Comparison of ENCODE assay signal across 9 cellular contexts in genomic region chr1:42176902-42177519, GRCh38. TPM values are rescaled to one million over a fixed set of nuclear protein-coding genes. Genes with fewer than 3 reads are reported as not detected.
A peak's percentile ranks its signal among the peaks of the same experiment; 100 is the strongest.
DNase-seq lines count a peak whose midpoint lies in the region; ATAC-seq, FAIRE-seq and TF ChIP-seq lines count a peak whose summit lies in the region.
"Had no signal": no experiment of that assay in that cellular context is flagged by ENCODE, and none has a peak within 500 bp of the region (broad histone marks: within the 10 kb centered on the region; RNA-seq: fewer than 3 reads in every experiment).

No MANE protein-coding gene starts in this region.

- peaks cover 35% of the 10 kb centered on the region for H3K4me1 ChIP-seq in osteoblast (ENCODE audit: insufficient read depth, low read length)

- H3K4me2 ChIP-seq in osteoblast (ENCODE audit: insufficient read depth, low read length), result no peak overlapping the region

- DNase-seq in NCI-H2171 treated with DMSO at 0.1 percent for 48 hours (lab: John Stamatoyannopoulos, UW), result peak; percentile 47
- no peak for DNase-seq in NCI-H2171 (lab: John Stamatoyannopoulos, UW)
- DNase-seq in HTR-8/SVneo (ENCODE audit: insufficient read length, low spot score), result peak; percentile 37
- DNase-seq in RWPE1 (ENCODE audit: low spot score), result peak; percentile 56
- peak; percentile 50 to 62 for DNase-seq in erythroblast (lab: John Stamatoyannopoulos, UW)
- DNase-seq in osteoblast (ENCODE audit: insufficient read length, low spot score, missing footprints), result peak; percentile 76

- no peak overlapping the region for H3K4me3 ChIP-seq in osteoblast (ENCODE audit: insufficient read depth, low read length)

- peaks cover 34% of the 10 kb centered on the region for H4K20me1 ChIP-seq in osteoblast (ENCODE audit: insufficient read depth, low read length)

- H3K79me2 ChIP-seq in osteoblast (ENCODE audit: insufficient read depth, low read length), result no peaks in the 10 kb centered on the region

- no peak overlapping the region for H3K27ac ChIP-seq in RWPE1
- H3K27ac ChIP-seq in osteoblast (ENCODE audit: low read depth, low read length), result peak overlapping the region; percentile 5

- POLR2A ChIA-PET in RWPE1 (lab: Yijun Ruan, JAX; ENCODE audit: low non-redundant PET), result no interaction called here

- no peaks in the 10 kb centered on the region for H3K9me3 ChIP-seq in osteoblast (ENCODE audit: low read depth, low read length)

- no peak overlapping the region for H2AFZ ChIP-seq in osteoblast (ENCODE audit: low read length)

- CTCF ChIA-PET in RWPE1 (lab: Yijun Ruan, JAX), result interaction anchor here (0.7 to 0.9 kb wide), 3 partner anchors 30 to 232 kb away, joined by 3 to 5 read pairs (median 4); no protein-coding TSS in a partner anchor

- TF ChIP-seq CTCF in RWPE1 (conservative IDR thresholded peaks at IDR 0.05; ENCODE audit: low read depth), result peak; percentile 85
- peak; percentile 86 for TF ChIP-seq CTCF in osteoblast (IDR thresholded peaks at IDR 0.05; ENCODE audit: extremely low read depth, low read depth, low read length)

- no peak for FAIRE-seq in HTR-8/SVneo (lab: Jason Lieb, UNC)

- H3K27me3 ChIP-seq in osteoblast (ENCODE audit: insufficient read depth, low read length), result no peaks in the 10 kb centered on the region

- no peak for ATAC-seq in GM21423 (IDR thresholded peaks at IDR 0.05; ENCODE audit: unreplicated experiment)
- no peak for ATAC-seq in GM21825 (IDR thresholded peaks at IDR 0.05; ENCODE audit: unreplicated experiment)

- no peak for TF ChIP-seq POLR2A in erythroblast (IDR thresholded peaks at IDR 0.05; ENCODE audit: low read length)

- peaks cover 4% of the 10 kb centered on the region for H3K36me3 ChIP-seq in osteoblast (ENCODE audit: insufficient read depth, low read length)

RNA-seq across cellular contexts. Expression of gene GUCA2A, which starts 12.5 kb away (rescaled TPM):
- total RNA-seq in osteoblast, result not detected in 2 replicates
- total RNA-seq: Daoy had no signal

RNA-seq across cellular contexts. Expression of gene GUCA2B, which starts 23.8 kb away (rescaled TPM):
- total RNA-seq in osteoblast, result not detected in 2 replicates
- total RNA-seq: Daoy had no signal
